Comparison of ENCODE assay signal across 8 cellular contexts in the genomic region with DNA sequence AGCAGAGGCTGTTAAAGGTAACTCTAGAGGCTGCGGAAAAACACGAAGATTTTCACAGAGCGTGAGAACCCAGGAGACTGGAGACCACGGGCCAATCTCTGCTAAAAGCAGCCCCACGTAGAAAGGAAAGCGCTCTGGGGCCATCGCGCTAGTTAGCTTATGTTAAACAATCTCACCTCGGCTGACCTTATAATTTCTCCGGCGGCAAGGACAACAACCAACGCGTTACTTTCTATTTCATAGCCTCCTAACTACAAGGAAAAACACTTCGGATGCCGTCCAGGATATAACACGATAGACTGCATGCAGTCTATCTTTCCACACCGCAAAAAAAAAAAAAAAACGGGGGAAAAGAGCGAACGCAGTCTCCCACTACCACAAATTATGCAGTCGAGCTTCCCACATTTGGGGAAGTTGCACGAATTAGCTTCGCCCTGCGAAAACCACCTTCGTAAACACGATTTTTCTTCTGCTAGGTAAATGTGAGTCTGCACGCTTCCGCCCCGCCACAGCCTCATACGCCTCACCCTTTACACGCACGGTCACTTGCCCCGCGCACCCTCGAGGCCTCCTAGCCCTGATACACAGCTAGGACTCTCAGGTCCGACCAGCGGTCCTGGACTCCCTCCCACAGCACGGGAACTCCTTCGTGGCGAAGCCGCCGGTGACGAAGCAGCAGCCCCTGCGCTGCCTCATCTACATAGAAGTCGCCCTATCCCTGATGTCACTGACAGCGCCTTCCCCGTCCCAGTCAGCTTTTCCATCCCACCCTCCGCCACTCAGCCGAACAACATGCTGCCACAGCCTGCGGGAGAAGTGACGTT.
DNase-seq lines count a peak whose midpoint lies in the region; ATAC-seq and TF ChIP-seq lines count a peak whose summit lies in the region.

No MANE protein-coding gene starts in this region.

- TF ChIP-seq CTCF in A673 (conservative IDR thresholded peaks at IDR 0.05; ENCODE audit: low read depth, low read length) (no peak), epithelial cell of proximal tubule (conservative IDR thresholded peaks at IDR 0.05; ENCODE audit: low read depth, low read length) (no peak)

- H3K27ac ChIP-seq in A673 (ENCODE audit: low read depth, low read length, poor library complexity, severe bottlenecking) (peak overlapping the region; percentile 98), mucosa of rectum (ENCODE audit: low read depth in 2 of 2, low read length in 2 of 2) (peak overlapping the region; percentile 61 to 65)

- BruUV-seq in A673 (replicated peaks; lab: Mats Ljungman, UMichigan) = TSS peak; percentile 94

- DNase-seq in A673 (ENCODE audit: low spot score) (peak; percentile 93), NCI-H526 treated with DMSO at 0.1 percent for 48 hours (lab: John Stamatoyannopoulos, UW) (peak; percentile 98), epithelial cell of proximal tubule (ENCODE audit: low read depth) (peak; percentile 86)
- DNase-seq in activated CD8-positive, alpha-beta memory T cell treated with anti-CD3 and anti-CD28 coated beads, Interleukin-2, amount 50 U/mL, for 1 hour (ENCODE audit: extremely low read depth) = peak; percentile 72
- DNase-seq in stimulated activated CD8-positive, alpha-beta memory T cell treated with anti-CD3 and anti-CD28 coated beads, Interleukin-4, amount 100 ng/mL, for 1 hour (ENCODE audit: low read depth in 2 of 2, low spot score in 1 of 2) = peak; percentile 27 to 39

- ATAC-seq in GM18868 (IDR thresholded peaks at IDR 0.05; ENCODE audit: unreplicated experiment) (peak; percentile 80), HG03139 (IDR thresholded peaks at IDR 0.05; ENCODE audit: unreplicated experiment) (peak; percentile 55)

- H3K4me3 ChIP-seq in A673 (ENCODE audit: low read depth, low read length, poor library complexity, severe bottlenecking) (peak overlapping the region; percentile 56), epithelial cell of proximal tubule (ENCODE audit: low read depth, low read length) (peak overlapping the region; percentile 70), mucosa of rectum (ENCODE audit: low read length in 2 of 2) (peak overlapping the region; percentile 77 to 83)

- H3K4me1 ChIP-seq in A673 (ENCODE audit: insufficient read depth, low read length, poor library complexity, severe bottlenecking) = peaks cover 8% of the 10 kb centered on the region
- peaks cover 9 to 16% of the 10 kb centered on the region in 2 donors for H3K4me1 ChIP-seq in mucosa of rectum (ENCODE audit: control insufficient read depth in 2 of 2, insufficient read depth in 2 of 2, low read length in 2 of 2)

- H3K36me3 ChIP-seq in A673 (ENCODE audit: insufficient read depth, low read length, poor library complexity, severe bottlenecking) = no peaks in the 10 kb centered on the region
- H3K36me3 ChIP-seq in mucosa of rectum (ENCODE audit: control insufficient read depth in 2 of 2, insufficient read depth in 2 of 2, low read length in 2 of 2) = no peaks in the 10 kb centered on the region

- no peaks in the 10 kb centered on the region for H3K27me3 ChIP-seq in A673 (replicated peaks; ENCODE audit: insufficient read depth, low read depth, low read length, poor library complexity)
- peaks cover 32 to 33% of the 10 kb centered on the region in 2 donors for H3K27me3 ChIP-seq in mucosa of rectum (ENCODE audit: control insufficient read depth in 2 of 2, insufficient read depth in 2 of 2, low read length in 2 of 2)

- intact Hi-C loops in A673 (cut with micrococcal nuclease; ENCODE audit: unreplicated experiment) = no loop called here

- POLR2A ChIA-PET in A673 (lab: Charles Lee; ENCODE audit: low non-redundant PET) = interaction anchor here (0.6 to 0.7 kb wide), 4 partner anchors 14 to 716 kb away, joined by 3 to 19 read pairs (median 4); no protein-coding TSS in a partner anchor

- H3K9me3 ChIP-seq in A673 (ENCODE audit: low read depth, low read length, poor library complexity, severe bottlenecking) = no peaks in the 10 kb centered on the region
- no peaks in the 10 kb centered on the region for H3K9me3 ChIP-seq in mucosa of rectum (ENCODE audit: control insufficient read depth in 2 of 2, low read length in 2 of 2)

- peak overlapping the region; percentile 72 to 93 for H3K9ac ChIP-seq in mucosa of rectum (ENCODE audit: low read depth in 1 of 2, low read length in 2 of 2)

- CTCF ChIA-PET in A673 (lab: Charles Lee) = interaction anchor here (0.6 kb wide), 1 partner anchor 12 kb away, joined by 3 read pairs; no protein-coding TSS in a partner anchor

Comparison
In these comparisons a context has a peak if more than half of its experiments do, and no peak if none do; other contexts are left out.
1. Peak in every context shown above with its lines: DNase-seq, ATAC-seq, H3K4me3 ChIP-seq and H3K27ac ChIP-seq.
2. DNase-seq: peak in every context shown above with its lines; median percentile 98 in NCI-H526 treated with DMSO at 0.1 percent for 48 hours; 93 in A673; 86 in epithelial cell of proximal tubule; 72 in activated CD8-positive, alpha-beta memory T cell treated with anti-CD3 and anti-CD28 coated beads, Interleukin-2, amount 50 U/mL, for 1 hour; 33 in stimulated activated CD8-positive, alpha-beta memory T cell treated with anti-CD3 and anti-CD28 coated beads, Interleukin-4, amount 100 ng/mL, for 1 hour.